In the genomic region with DNA sequence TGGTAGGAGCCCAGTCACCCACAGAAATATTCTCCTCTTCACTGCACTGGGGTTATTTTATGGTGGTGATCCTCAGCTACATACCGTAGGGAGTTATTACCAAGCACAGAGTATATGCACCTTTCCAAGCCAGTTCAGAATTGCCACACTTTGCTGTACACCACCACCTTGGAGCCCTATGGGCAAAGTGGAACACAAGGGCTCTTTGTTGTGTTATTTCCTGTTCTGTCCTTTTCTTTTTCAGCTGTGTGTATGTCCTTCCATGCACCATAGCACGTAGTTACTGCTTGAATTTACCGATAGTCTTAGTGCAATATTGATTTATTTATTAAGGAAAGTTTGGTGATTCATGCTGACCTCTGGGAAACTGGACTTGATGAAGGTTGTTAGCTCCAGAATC, we compare ENCODE assay signal across 1 cellular context.
TF ChIP-seq lines count a peak whose summit lies in the region.

No MANE protein-coding gene starts in this region.

TF ChIP-seq in HepG2, 621 proteins besides CTCF, POLR2A, EP300 and RAD21 (continued from another document):
- TF ChIP-seq PRDM15 (CRISPR knock-in tag; IDR thresholded peaks at IDR 0.05) (0 out of 2 replicates have a peak, but pooled peaks have one; percentile 54), FOXP1 (IDR thresholded peaks at IDR 0.05) (no peak), FOXP1 (CRISPR knock-in tag; IDR thresholded peaks at IDR 0.05) (peak; percentile 27; the same call in 1 of the 2 replicates), RBAK (CRISPR knock-in tag; IDR thresholded peaks at IDR 0.05) (no peak), ZFYVE20 (CRISPR knock-in tag; IDR thresholded peaks at IDR 0.05; ENCODE audit: borderline replicate concordance, low read depth) (no peak)
